ENCODE assay signal across 10 cellular contexts in genomic region chr17:63997341-63998048, GRCh38. TPM values are rescaled to one million over a fixed set of nuclear protein-coding genes. Genes with fewer than 3 reads are reported as not detected.
DNase-seq lines count a peak whose midpoint lies in the region; ATAC-seq, FAIRE-seq and TF ChIP-seq lines count a peak whose summit lies in the region.
"Had no signal": no experiment of that assay in that cellular context is flagged by ENCODE, and none has a peak within 500 bp of the region (broad histone marks: within the 10 kb centered on the region; RNA-seq: fewer than 3 reads in every experiment).

No MANE protein-coding gene starts in this region.

- no peaks in the 10 kb centered on the region for H4K20me1 ChIP-seq in fibroblast of lung (ENCODE audit: control insufficient read depth, extremely low read depth, insufficient read depth, low read length)

- no peaks in the 10 kb centered on the region for H3K79me2 ChIP-seq in fibroblast of lung (ENCODE audit: control insufficient read depth, insufficient read depth, low read length)

- no peak overlapping the region for H2AFZ ChIP-seq in fibroblast of lung (ENCODE audit: low read length)

- peaks cover 48 to 62% (median 61%) of the 10 kb centered on the region in 3 donors for H3K4me1 Mint-ChIP-seq in CD8-positive, alpha-beta memory T cell

- H3K27me3 ChIP-seq in CD8-positive, alpha-beta memory T cell (ENCODE audit: insufficient read depth, low read length, poor library complexity, severe bottlenecking), result no peaks in the 10 kb centered on the region
- peaks cover 3% of the 10 kb centered on the region for H3K27me3 ChIP-seq in RWPE2 (ENCODE audit: insufficient read depth, poor library complexity, severe bottlenecking)
- peaks cover 20% of the 10 kb centered on the region for H3K27me3 ChIP-seq in fibroblast of lung (ENCODE audit: control insufficient read depth, insufficient read depth, low read length)
- no peaks in the 10 kb centered on the region for H3K27me3 ChIP-seq in pancreas

- H3K9me3 ChIP-seq in CD8-positive, alpha-beta memory T cell (ENCODE audit: low read length), result no peaks in the 10 kb centered on the region
- H3K9me3 ChIP-seq in RWPE2 (ENCODE audit: severe bottlenecking) (no peaks in the 10 kb centered on the region), fibroblast of lung (ENCODE audit: control insufficient read depth, insufficient read depth, low read depth, low read length) (no peaks in the 10 kb centered on the region), pancreas (no peaks in the 10 kb centered on the region)

- no peaks in the 10 kb centered on the region for H3K27me3 Mint-ChIP-seq in CD8-positive, alpha-beta memory T cell

- WGBS in pancreas, 2 donors, result 22 to 28% methylated on average over 19 of the region's 19 CpGs

- peak overlapping the region; percentile 52 for H3K4me3 ChIP-seq in CD8-positive, alpha-beta memory T cell (ENCODE audit: low read length)
- H3K4me3 ChIP-seq in RWPE2 (ENCODE audit: severe bottlenecking), result peak overlapping the region; percentile 46
- H3K4me3 ChIP-seq in fibroblast of lung (replicated peaks in 1 of 4; ENCODE audit: control extremely low read depth in 1 of 4, insufficient read depth in 1 of 4, low read depth in 3 of 4, low read length in 4 of 4), result peak overlapping the region in 2 of 4 experiments; percentile 59 to 64
- peak overlapping the region in 3 of 4 donors; percentile 46 to 61 (median 55) for H3K4me3 ChIP-seq in pancreas

- TF ChIP-seq CTCF in RWPE2 (IDR thresholded peaks at IDR 0.05; ENCODE audit: poor library complexity, severe bottlenecking) (no peak), fibroblast of lung (conservative IDR thresholded peaks at IDR 0.05 in 1 of 2, IDR thresholded peaks at IDR 0.05 in 1 of 2; ENCODE audit: low read depth in 1 of 2, low read length in 2 of 2) (no peak), pancreas (IDR thresholded peaks at IDR 0.05) (no peak)

- peaks cover 0 to 13% (median 0%) of the 10 kb centered on the region in 3 donors for H3K36me3 Mint-ChIP-seq in CD8-positive, alpha-beta memory T cell

- H3K4me3 Mint-ChIP-seq in CD8-positive, alpha-beta memory T cell, result peak overlapping the region; percentile 87 to 96 (median 90)

- H3K4me2 ChIP-seq in fibroblast of lung (ENCODE audit: extremely low read depth, insufficient read depth, low read length), result peak overlapping the region; percentile 26

- no peaks in the 10 kb centered on the region for H3K9me3 Mint-ChIP-seq in CD8-positive, alpha-beta memory T cell

- POLR2A ChIA-PET in CD8-positive, alpha-beta memory T cell (lab: Charles Lee), result interaction anchor here (1.5 to 7.1 kb wide), 3 partner anchors 19 to 28 kb away, joined by 4 to 67 read pairs (median 8); partner anchors contain the start of gene ICAM2

- H3K27ac ChIP-seq in CD8-positive, alpha-beta memory T cell (ENCODE audit: low read depth, low read length), result no peak overlapping the region
- no peak overlapping the region for H3K27ac ChIP-seq in RWPE2 (ENCODE audit: poor library complexity, severe bottlenecking)
- no peak overlapping the region for H3K27ac ChIP-seq in fibroblast of lung (ENCODE audit: insufficient read depth, low read length)
- H3K27ac ChIP-seq in pancreas, result no peak overlapping the region

- peak overlapping the region in 7 of 8 donors; percentile 70 to 96 (median 87) for H3K27ac Mint-ChIP-seq in CD8-positive, alpha-beta memory T cell

- intact Hi-C loops in pancreas (cut with DNase I), result no loop called here

- CTCF ChIA-PET in CD8-positive, alpha-beta memory T cell (lab: Charles Lee), result interaction anchor here (0.9 to 12.2 kb wide), 7 partner anchors 8 to 136 kb away, joined by 3 to 246 read pairs (median 3); partner anchors contain the start of gene ICAM2

- H3K4me1 ChIP-seq in CD8-positive, alpha-beta memory T cell (ENCODE audit: insufficient read depth, low read length), result peaks cover 39% of the 10 kb centered on the region
- H3K4me1 ChIP-seq in RWPE2 (ENCODE audit: insufficient read depth, poor library complexity, severe bottlenecking) (no peaks in the 10 kb centered on the region), fibroblast of lung (ENCODE audit: control insufficient read depth, extremely low read depth, insufficient read depth, low read length) (peaks cover 3% of the 10 kb centered on the region), pancreas (peaks cover 0 to 4% (median 0%) of the 10 kb centered on the region in 3 donors)

- H3K9ac ChIP-seq in fibroblast of lung (ENCODE audit: insufficient read depth, low read length), result no peak overlapping the region

- no peak for FAIRE-seq in pancreas (lab: Jason Lieb, UNC)

- H3K36me3 ChIP-seq in CD8-positive, alpha-beta memory T cell (ENCODE audit: insufficient read depth, low read length), result no peaks in the 10 kb centered on the region
- no peaks in the 10 kb centered on the region for H3K36me3 ChIP-seq in RWPE2 (ENCODE audit: low read depth)
- no peaks in the 10 kb centered on the region for H3K36me3 ChIP-seq in fibroblast of lung (ENCODE audit: control insufficient read depth, insufficient read depth, low read length)
- no peaks in the 10 kb centered on the region for H3K36me3 ChIP-seq in pancreas

- no peak for DNase-seq in CD8-positive, alpha-beta memory T cell
- DNase-seq in RWPE2 (ENCODE audit: low spot score) (peak; percentile 10), fibroblast of lung (ENCODE audit: low read depth in 2 of 2) (no peak), pancreas (peak in 1 of 6 donors; percentile 46), NCI-H774 (lab: John Stamatoyannopoulos, UW) (no peak), mucosa of gallbladder (ENCODE audit: low spot score) (no peak)

- no peak for ATAC-seq in RWPE2 (ENCODE audit: low read depth)
- peak; percentile 20 to 39 (median 34) for ATAC-seq in pancreas
- no peak for ATAC-seq in HG02588 (IDR thresholded peaks at IDR 0.05; ENCODE audit: unreplicated experiment)
- no peak for ATAC-seq in HG03135 (IDR thresholded peaks at IDR 0.05; ENCODE audit: unreplicated experiment)

RNA-seq across cellular contexts. Expression of gene PRR29, which starts 0.7 kb away (rescaled TPM):
- under 1 TPM; 0.24 to 0.51 TPM for total RNA-seq in CD8-positive, alpha-beta memory T cell
- polyA plus RNA-seq in CD8-positive, alpha-beta memory T cell, result 4.1 TPM
- total RNA-seq in fibroblast of lung, result 0.17 and 0.26 TPM in 2 replicates
- polyA plus RNA-seq in fibroblast of lung, result 0.02 and 0.19 TPM in 2 replicates
- 0.12 and 0.22 TPM in 2 replicates for polyA plus RNA-seq in fibroblast of lung (2012)
- not detected in 2 replicates for polyA minus RNA-seq in fibroblast of lung (ENCODE audit: low replicate concordance)
- total RNA-seq in pancreas, result under 1 TPM in 4 of 6 donors, not detected in 2; 0.14 to 0.22 (median 0.20) TPM
- polyA plus RNA-seq in pancreas, result under 1 TPM; 0.35 to 0.46 TPM
- 0.26 TPM for total RNA-seq in mucosa of gallbladder

RNA-seq across cellular contexts. Expression of gene ICAM2, which starts 22.9 kb away (rescaled TPM):
- 10 to 100 TPM; 77.4 to 80.7 TPM for total RNA-seq in CD8-positive, alpha-beta memory T cell
- 301 TPM for polyA plus RNA-seq in CD8-positive, alpha-beta memory T cell
- 2.6 and 3.5 TPM in 2 replicates for total RNA-seq in fibroblast of lung
- 0.45 and 1.1 TPM in 2 replicates for polyA plus RNA-seq in fibroblast of lung
- polyA plus RNA-seq in fibroblast of lung (2012), result 0.56 and 0.96 TPM in 2 replicates
- 0.56 and 4.3 TPM in 2 replicates for polyA minus RNA-seq in fibroblast of lung (ENCODE audit: low replicate concordance)
- total RNA-seq in pancreas, result 10 to 100 TPM in 1 of 6 donors, 1 to 10 TPM in 5; 4.9 to 12.5 (median 6.6) TPM
- 10 to 100 TPM; 14.8 to 19.1 TPM for polyA plus RNA-seq in pancreas
- 14.8 TPM for total RNA-seq in mucosa of gallbladder

RNA-seq across cellular contexts. Expression of gene SCN4A, which starts 24.8 kb away (rescaled TPM):
- under 1 TPM; 0.04 TPM for total RNA-seq in CD8-positive, alpha-beta memory T cell
- polyA plus RNA-seq in CD8-positive, alpha-beta memory T cell, result not detected
- under 0.01 and 0.83 TPM in 2 replicates for total RNA-seq in fibroblast of lung
- not detected in 2 replicates for polyA plus RNA-seq in fibroblast of lung
- not detected in 2 replicates for polyA plus RNA-seq in fibroblast of lung (2012)
- not detected in 2 replicates for polyA minus RNA-seq in fibroblast of lung (ENCODE audit: low replicate concordance)
- under 1 TPM; 0.04 to 0.41 (median 0.23) TPM for total RNA-seq in pancreas
- 1 to 10 TPM in 1 of 2 donors, under 1 TPM in 1; 0.23 to 1.7 TPM for polyA plus RNA-seq in pancreas
- 1.2 TPM for total RNA-seq in mucosa of gallbladder
- total RNA-seq: M059J, renal cortical epithelial cell had no signal

Comparison
In these comparisons a context has a peak if more than half of its experiments do, and no peak if none do; other contexts are left out.
1. ATAC-seq: peak in pancreas (4 of 4); none in RWPE2 (single experiment), HG02588 (single experiment) and HG03135 (single experiment).